In the genomic region with DNA sequence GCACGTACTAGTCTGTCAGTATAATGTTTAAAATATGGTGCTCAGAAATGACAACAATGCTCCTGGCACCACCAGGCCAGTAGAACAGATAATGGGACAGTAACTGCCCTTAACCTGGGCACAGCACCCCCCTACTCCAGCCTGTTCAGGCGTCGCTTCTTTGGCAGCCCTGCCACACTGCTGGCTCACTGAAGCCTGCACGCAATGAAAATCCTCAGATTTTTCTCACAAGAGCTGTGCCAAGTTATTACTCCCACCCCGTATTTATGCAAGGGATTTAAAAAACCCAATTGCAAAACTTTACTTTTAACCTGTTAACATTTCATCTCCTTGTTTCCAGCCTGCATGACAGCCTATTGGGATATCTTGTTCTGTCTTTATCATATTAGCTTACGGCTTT, we compare ENCODE assay signal across 20 cellular contexts. TPM values are rescaled to one million over a fixed set of nuclear protein-coding genes. Genes with fewer than 3 reads are reported as not detected.
DNase-seq lines count a peak whose midpoint lies in the region; ATAC-seq and TF ChIP-seq lines count a peak whose summit lies in the region.
"Had no signal": no experiment of that assay in that cellular context is flagged by ENCODE, and none has a peak within 500 bp of the region (broad histone marks: within the 10 kb centered on the region; RNA-seq: fewer than 3 reads in every experiment).

No MANE protein-coding gene starts in this region.

- WGBS in testis, 2 donors: 77 to 82% methylated on average over 6 of the region's 6 CpGs

- no peak for TF ChIP-seq POLR2A in testis (IDR thresholded peaks at IDR 0.05)

- DNase-seq in MG63 (peak; percentile 12), fibroblast of peridontal ligament (ENCODE audit: extremely low read depth) (peak; percentile 27), omental fat pad (ENCODE audit: low spot score) (no peak), amygdala (lab: John Stamatoyannopoulos, UW) (no peak), A172 (ENCODE audit: low spot score) (no peak), testis (no peak)
- no peak for DNase-seq in activated effector memory CD4-positive, alpha-beta T cell treated with anti-CD3 and anti-CD28 coated beads, Interleukin-2, amount 50 U/mL, for 16 hours
- DNase-seq: Calu3; CD4-positive, alpha-beta memory T cell; GF-D8; H9; NCI-H1417 treated with DMSO at 0.1 percent for 48 hours; NCI-H187 treated with DMSO at 0.1 percent for 48 hours; NCI-H2227 treated with DMSO at 0.1 percent for 48 hours; NCI-H510A treated with DMSO at 0.1 percent for 48 hours; NCI-H774; OCI-M1; Right ventricle myocardium superior had no signal

- H3K27ac ChIP-seq in testis: no peak overlapping the region
- H3K27ac ChIP-seq: KMS-11 had no signal

- ATAC-seq in omental fat pad (ENCODE audit: low FRiP score): peak; percentile 77
- ATAC-seq: GM12878 had no signal

- TF ChIP-seq CTCF in omental fat pad (IDR thresholded peaks at IDR 0.05): no peak
- TF ChIP-seq CTCF in testis (IDR thresholded peaks at IDR 0.05): no peak

- no peaks in the 10 kb centered on the region for H3K4me1 ChIP-seq in testis

- H3K4me3 ChIP-seq in MG63 (no peak overlapping the region), testis (no peak overlapping the region)
- H3K4me3 ChIP-seq: GM12878 had no signal

- H3K9me3 ChIP-seq in MG63 (no peaks in the 10 kb centered on the region), testis (no peaks in the 10 kb centered on the region)

- H3K36me3 ChIP-seq in MG63: no peaks in the 10 kb centered on the region
- no peaks in the 10 kb centered on the region for H3K36me3 ChIP-seq in testis (ENCODE audit: low read depth, missing control alignments)

- intact Hi-C loops in testis (cut with DNase I; ENCODE audit: low total_unique reads): no loop called here

- H3K27me3 ChIP-seq in MG63 (no peaks in the 10 kb centered on the region), testis (no peaks in the 10 kb centered on the region)

RNA-seq across cellular contexts. Expression of gene LAMB1, which starts 56.6 kb away (rescaled TPM):
- total RNA-seq in MG63 (2014; rRNA removed; shearing (Covaris generic); ENCODE audit: low replicate concordance): 18.9 and 22.7 TPM in 2 replicates
- total RNA-seq in omental fat pad: 100 to 1,000 TPM; 406 to 668 (median 535) TPM
- 133 and 151 TPM in 2 replicates for total RNA-seq in A172 (2014; rRNA removed; shearing (Covaris generic))
- 10 to 100 TPM; 42.0 to 65.2 TPM for total RNA-seq in testis
- polyA plus RNA-seq in testis (ENCODE audit: insufficient read depth, low read depth, low replicate concordance): 43.1 TPM
- total RNA-seq: CD4-positive, alpha-beta memory T cell had no signal

Comparison
In these comparisons a context has a peak if more than half of its experiments do, and no peak if none do; other contexts are left out.
1. DNase-seq: peak in MG63 (single experiment) and fibroblast of peridontal ligament (single experiment); none in omental fat pad (single experiment), amygdala (0 of 56), A172 (single experiment), activated effector memory CD4-positive, alpha-beta T cell treated with anti-CD3 and anti-CD28 coated beads, Interleukin-2, amount 50 U/mL, for 16 hours (single experiment) and testis (single experiment).